ENCODE assay signal across 1 cellular context in the genomic region with DNA sequence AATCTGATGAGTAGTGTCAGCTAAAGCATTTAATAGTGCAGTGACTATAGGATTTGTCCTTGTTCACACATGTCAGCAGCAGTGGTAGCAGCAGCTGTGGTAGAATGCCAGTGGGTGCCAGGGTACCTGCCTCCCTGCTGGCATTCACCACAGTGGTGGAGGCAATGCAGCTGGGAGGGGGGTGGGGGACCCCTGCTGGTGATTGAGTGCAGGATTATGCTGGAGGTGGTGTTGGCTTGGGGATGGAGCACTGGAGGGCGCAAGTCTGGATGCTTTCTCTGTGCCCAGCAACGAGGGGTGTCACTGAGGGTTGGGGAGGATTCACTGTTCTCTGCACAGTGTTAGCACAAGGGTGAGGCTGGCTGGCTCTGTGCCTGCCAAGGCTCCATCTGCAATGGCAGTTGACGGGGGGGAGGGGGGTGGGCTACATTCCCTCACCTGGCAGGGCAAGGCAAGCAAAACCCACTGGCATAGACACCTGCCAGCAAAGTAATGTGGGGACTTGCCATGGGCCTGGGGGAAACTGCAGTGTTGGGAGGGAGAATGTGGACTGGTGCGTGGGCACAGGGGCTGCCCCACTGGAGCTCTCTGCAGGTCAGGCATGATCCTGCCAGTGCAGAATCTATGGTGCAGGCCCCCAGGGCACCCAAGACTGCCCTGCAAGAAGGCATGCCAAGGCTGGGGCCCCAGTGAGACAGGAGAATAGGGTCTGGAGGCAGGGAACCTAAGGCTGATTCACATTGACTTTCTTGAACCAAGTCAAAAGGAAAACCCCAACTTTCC.
TF ChIP-seq lines count a peak whose summit lies in the region.

No MANE protein-coding gene starts in this region.

TF ChIP-seq in GM12878, 131 proteins besides CTCF, POLR2A, EP300 and RAD21 (continued from another document):
- TF ChIP-seq ZNF217 (IDR thresholded peaks at IDR 0.05) (no peak), RELA (IDR thresholded peaks at IDR 0.05; ENCODE audit: borderline replicate concordance, partially characterized antibody) (no peak), POLR2AphosphoS2 (IDR thresholded peaks at IDR 0.05; ENCODE audit: low read depth, low read length) (no peak), SREBF1 (IDR thresholded peaks at IDR 0.05; ENCODE audit: low read length) (no peak), MTA3 (IDR thresholded peaks at IDR 0.05; ENCODE audit: borderline replicate concordance, low read length) (no peak)
- TF ChIP-seq, protein P1, sequence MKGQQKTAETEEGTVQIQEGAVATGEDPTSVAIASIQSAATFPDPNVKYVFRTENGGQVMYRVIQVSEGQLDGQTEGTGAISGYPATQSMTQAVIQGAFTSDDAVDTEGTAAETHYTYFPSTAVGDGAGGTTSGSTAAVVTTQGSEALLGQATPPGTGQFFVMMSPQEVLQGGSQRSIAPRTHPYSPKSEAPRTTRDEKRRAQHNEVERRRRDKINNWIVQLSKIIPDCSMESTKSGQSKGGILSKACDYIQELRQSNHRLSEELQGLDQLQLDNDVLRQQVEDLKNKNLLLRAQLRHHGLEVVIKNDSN (IDR thresholded peaks at IDR 0.05; ENCODE audit: borderline replicate concordance, extremely low read length, insufficient read depth, low read depth, low read length), result no peak
- TF ChIP-seq, protein P2, sequence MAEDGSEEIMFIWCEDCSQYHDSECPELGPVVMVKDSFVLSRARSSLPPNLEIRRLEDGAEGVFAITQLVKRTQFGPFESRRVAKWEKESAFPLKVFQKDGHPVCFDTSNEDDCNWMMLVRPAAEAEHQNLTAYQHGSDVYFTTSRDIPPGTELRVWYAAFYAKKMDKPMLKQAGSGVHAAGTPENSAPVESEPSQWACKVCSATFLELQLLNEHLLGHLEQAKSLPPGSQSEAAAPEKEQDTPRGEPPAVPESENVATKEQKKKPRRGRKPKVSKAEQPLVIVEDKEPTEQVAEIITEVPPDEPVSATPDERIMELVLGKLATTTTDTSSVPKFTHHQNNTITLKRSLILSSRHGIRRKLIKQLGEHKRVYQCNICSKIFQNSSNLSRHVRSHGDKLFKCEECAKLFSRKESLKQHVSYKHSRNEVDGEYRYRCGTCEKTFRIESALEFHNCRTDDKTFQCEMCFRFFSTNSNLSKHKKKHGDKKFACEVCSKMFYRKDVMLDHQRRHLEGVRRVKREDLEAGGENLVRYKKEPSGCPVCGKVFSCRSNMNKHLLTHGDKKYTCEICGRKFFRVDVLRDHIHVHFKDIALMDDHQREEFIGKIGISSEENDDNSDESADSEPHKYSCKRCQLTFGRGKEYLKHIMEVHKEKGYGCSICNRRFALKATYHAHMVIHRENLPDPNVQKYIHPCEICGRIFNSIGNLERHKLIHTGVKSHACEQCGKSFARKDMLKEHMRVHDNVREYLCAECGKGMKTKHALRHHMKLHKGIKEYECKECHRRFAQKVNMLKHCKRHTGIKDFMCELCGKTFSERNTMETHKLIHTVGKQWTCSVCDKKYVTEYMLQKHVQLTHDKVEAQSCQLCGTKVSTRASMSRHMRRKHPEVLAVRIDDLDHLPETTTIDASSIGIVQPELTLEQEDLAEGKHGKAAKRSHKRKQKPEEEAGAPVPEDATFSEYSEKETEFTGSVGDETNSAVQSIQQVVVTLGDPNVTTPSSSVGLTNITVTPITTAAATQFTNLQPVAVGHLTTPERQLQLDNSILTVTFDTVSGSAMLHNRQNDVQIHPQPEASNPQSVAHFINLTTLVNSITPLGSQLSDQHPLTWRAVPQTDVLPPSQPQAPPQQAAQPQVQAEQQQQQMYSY (CRISPR knock-in tag; IDR thresholded peaks at IDR 0.05), result no peak
